1 cellular context compared by ENCODE assay signal in the genomic region with DNA sequence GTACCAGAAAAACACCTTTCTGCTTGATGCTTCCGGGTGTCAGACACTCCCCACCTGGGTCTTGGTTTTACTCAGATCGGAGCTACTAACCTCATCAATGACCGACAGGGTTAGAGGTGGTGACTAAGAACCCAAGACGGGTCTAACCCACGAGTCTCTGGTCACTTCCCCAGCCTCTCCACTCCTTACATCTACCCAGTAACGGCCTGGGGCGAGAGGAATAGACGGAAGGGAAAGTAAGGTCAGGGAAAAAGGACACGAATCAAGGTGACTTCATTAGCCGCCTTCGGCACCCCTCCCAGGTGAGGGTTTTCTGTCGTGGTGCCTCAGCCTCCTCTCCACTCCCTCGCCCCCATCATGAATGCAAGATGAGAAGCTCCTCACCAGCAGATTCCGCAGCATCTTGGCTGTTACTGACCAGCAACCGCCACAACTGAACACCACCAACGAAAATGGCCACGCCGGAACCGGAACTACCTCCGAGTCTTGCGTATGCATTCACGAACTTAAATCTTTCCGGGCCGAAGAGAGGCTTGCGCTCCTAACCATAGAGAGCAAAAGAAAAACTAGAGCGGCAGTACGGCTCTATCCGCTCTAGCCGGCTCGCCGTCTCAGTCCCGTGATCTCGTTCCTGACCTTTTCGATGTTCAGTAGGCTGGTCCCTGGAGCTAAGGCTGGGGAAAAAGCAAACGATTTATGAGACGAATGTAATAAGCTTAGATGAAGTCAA.
TF ChIP-seq lines count a peak whose summit lies in the region.

A gene with protein sequence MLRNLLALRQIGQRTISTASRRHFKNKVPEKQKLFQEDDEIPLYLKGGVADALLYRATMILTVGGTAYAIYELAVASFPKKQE (minus strand): TSS at position 469 of the 730 bp plus-strand sequence. CDS start 67 bp downstream, at position 402.

TF ChIP-seq in HepG2, 621 proteins besides CTCF, POLR2A, EP300 and RAD21 (continued from another document and continues in another):
- TF ChIP-seq, protein P1, sequence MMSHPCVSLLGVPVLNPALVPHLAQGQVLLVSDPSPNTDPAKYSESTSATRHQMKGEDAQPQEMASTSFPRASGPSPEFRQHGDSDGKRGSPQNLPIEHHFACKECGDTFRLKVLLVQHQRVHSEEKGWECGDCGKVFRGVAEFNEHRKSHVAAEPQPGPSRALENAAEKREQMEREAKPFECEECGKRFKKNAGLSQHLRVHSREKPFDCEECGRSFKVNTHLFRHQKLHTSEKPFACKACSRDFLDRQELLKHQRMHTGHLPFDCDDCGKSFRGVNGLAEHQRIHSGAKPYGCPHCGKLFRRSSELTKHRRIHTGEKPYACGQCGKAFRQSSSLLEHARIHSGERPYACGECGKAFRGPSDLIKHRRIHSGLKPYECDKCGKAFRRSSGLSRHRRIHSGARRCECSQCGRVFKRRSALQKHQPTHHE (CRISPR knock-in tag; IDR thresholded peaks at IDR 0.05; ENCODE audit: borderline replicate concordance): peak; percentile 68; the same call in 1 of the 2 replicates
- TF ChIP-seq, protein P2, sequence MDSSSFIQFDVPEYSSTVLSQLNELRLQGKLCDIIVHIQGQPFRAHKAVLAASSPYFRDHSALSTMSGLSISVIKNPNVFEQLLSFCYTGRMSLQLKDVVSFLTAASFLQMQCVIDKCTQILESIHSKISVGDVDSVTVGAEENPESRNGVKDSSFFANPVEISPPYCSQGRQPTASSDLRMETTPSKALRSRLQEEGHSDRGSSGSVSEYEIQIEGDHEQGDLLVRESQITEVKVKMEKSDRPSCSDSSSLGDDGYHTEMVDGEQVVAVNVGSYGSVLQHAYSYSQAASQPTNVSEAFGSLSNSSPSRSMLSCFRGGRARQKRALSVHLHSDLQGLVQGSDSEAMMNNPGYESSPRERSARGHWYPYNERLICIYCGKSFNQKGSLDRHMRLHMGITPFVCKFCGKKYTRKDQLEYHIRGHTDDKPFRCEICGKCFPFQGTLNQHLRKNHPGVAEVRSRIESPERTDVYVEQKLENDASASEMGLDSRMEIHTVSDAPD (CRISPR knock-in tag; IDR thresholded peaks at IDR 0.05): no peak
- peak; percentile 82 for TF ChIP-seq RXRB (CRISPR knock-in tag; IDR thresholded peaks at IDR 0.05; ENCODE audit: borderline replicate concordance)
- TF ChIP-seq RFX5 (IDR thresholded peaks at IDR 0.05; ENCODE audit: low read depth, low read length): no peak
- TF ChIP-seq, protein P3, sequence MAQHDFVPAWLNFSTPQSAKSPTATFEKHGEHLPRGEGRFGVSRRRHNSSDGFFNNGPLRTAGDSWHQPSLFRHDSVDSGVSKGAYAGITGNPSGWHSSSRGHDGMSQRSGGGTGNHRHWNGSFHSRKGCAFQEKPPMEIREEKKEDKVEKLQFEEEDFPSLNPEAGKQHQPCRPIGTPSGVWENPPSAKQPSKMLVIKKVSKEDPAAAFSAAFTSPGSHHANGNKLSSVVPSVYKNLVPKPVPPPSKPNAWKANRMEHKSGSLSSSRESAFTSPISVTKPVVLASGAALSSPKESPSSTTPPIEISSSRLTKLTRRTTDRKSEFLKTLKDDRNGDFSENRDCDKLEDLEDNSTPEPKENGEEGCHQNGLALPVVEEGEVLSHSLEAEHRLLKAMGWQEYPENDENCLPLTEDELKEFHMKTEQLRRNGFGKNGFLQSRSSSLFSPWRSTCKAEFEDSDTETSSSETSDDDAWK (CRISPR knock-in tag; IDR thresholded peaks at IDR 0.05): no peak
- TF ChIP-seq HOXA9 (CRISPR knock-in tag; IDR thresholded peaks at IDR 0.05; ENCODE audit: borderline replicate concordance): no peak
- peak; percentile 85 for TF ChIP-seq CEBPG (CRISPR knock-in tag; IDR thresholded peaks at IDR 0.05)
- TF ChIP-seq ZNF10 (CRISPR knock-in tag; IDR thresholded peaks at IDR 0.05; ENCODE audit: borderline replicate concordance, low read depth): no peak
- TF ChIP-seq, protein P4, sequence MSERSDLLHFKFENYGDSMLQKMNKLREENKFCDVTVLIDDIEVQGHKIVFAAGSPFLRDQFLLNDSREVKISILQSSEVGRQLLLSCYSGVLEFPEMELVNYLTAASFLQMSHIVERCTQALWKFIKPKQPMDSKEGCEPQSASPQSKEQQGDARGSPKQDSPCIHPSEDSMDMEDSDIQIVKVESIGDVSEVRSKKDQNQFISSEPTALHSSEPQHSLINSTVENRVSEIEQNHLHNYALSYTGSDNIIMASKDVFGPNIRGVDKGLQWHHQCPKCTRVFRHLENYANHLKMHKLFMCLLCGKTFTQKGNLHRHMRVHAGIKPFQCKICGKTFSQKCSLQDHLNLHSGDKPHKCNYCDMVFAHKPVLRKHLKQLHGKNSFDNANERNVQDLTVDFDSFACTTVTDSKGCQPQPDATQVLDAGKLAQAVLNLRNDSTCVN (CRISPR knock-in tag; IDR thresholded peaks at IDR 0.05; ENCODE audit: borderline replicate concordance): no peak
- TF ChIP-seq, protein P5, sequence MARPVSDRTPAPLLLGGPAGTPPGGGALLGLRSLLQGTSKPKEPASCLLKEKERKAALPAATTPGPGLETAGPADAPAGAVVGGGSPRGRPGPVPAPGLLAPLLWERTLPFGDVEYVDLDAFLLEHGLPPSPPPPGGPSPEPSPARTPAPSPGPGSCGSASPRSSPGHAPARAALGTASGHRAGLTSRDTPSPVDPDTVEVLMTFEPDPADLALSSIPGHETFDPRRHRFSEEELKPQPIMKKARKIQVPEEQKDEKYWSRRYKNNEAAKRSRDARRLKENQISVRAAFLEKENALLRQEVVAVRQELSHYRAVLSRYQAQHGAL (CRISPR knock-in tag; IDR thresholded peaks at IDR 0.05; ENCODE audit: not compliant biosample characterization): no peak
- no peak for TF ChIP-seq MTA1 (CRISPR knock-in tag; IDR thresholded peaks at IDR 0.05; ENCODE audit: borderline replicate concordance)
- no peak for TF ChIP-seq FIP1L1 (IDR thresholded peaks at IDR 0.05; ENCODE audit: borderline replicate concordance, insufficient read depth, low read depth, low read length)
- peak; percentile 71; the same call in 1 of the 2 replicates for TF ChIP-seq FLYWCH1 (CRISPR knock-in tag; IDR thresholded peaks at IDR 0.05)
- no peak for TF ChIP-seq CHCHD3 (CRISPR knock-in tag; IDR thresholded peaks at IDR 0.05)
- TF ChIP-seq ATF7 (IDR thresholded peaks at IDR 0.05): no peak
- TF ChIP-seq ATF7 (CRISPR knock-in tag; IDR thresholded peaks at IDR 0.05): 0 out of 2 replicates have a peak, but pooled peaks have one; percentile 25
- TF ChIP-seq NFIC (IDR thresholded peaks at IDR 0.05; ENCODE audit: low read length): peak; percentile 53; the same call in 1 of the 2 replicates
- TF ChIP-seq, protein P6, sequence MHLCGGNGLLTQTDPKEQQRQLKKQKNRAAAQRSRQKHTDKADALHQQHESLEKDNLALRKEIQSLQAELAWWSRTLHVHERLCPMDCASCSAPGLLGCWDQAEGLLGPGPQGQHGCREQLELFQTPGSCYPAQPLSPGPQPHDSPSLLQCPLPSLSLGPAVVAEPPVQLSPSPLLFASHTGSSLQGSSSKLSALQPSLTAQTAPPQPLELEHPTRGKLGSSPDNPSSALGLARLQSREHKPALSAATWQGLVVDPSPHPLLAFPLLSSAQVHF (CRISPR knock-in tag; IDR thresholded peaks at IDR 0.05): no peak
- no peak for TF ChIP-seq HOXA7 (CRISPR knock-in tag; IDR thresholded peaks at IDR 0.05)
- no peak for TF ChIP-seq ZNF737 (CRISPR knock-in tag; IDR thresholded peaks at IDR 0.05; ENCODE audit: borderline replicate concordance)
- TF ChIP-seq, protein P7, sequence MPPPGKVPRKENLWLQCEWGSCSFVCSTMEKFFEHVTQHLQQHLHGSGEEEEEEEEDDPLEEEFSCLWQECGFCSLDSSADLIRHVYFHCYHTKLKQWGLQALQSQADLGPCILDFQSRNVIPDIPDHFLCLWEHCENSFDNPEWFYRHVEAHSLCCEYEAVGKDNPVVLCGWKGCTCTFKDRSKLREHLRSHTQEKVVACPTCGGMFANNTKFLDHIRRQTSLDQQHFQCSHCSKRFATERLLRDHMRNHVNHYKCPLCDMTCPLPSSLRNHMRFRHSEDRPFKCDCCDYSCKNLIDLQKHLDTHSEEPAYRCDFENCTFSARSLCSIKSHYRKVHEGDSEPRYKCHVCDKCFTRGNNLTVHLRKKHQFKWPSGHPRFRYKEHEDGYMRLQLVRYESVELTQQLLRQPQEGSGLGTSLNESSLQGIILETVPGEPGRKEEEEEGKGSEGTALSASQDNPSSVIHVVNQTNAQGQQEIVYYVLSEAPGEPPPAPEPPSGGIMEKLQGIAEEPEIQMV (CRISPR knock-in tag; IDR thresholded peaks at IDR 0.05; ENCODE audit: low read depth): no peak
- TF ChIP-seq, protein P8, sequence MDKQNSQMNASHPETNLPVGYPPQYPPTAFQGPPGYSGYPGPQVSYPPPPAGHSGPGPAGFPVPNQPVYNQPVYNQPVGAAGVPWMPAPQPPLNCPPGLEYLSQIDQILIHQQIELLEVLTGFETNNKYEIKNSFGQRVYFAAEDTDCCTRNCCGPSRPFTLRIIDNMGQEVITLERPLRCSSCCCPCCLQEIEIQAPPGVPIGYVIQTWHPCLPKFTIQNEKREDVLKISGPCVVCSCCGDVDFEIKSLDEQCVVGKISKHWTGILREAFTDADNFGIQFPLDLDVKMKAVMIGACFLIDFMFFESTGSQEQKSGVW (CRISPR knock-in tag; IDR thresholded peaks at IDR 0.05; ENCODE audit: borderline replicate concordance): no peak
- TF ChIP-seq MTF1 (CRISPR knock-in tag; IDR thresholded peaks at IDR 0.05): no peak
- peak; percentile 38; the same call in 1 of the 2 replicates for TF ChIP-seq ZBTB38 (CRISPR knock-in tag; IDR thresholded peaks at IDR 0.05)
- TF ChIP-seq, protein P9, sequence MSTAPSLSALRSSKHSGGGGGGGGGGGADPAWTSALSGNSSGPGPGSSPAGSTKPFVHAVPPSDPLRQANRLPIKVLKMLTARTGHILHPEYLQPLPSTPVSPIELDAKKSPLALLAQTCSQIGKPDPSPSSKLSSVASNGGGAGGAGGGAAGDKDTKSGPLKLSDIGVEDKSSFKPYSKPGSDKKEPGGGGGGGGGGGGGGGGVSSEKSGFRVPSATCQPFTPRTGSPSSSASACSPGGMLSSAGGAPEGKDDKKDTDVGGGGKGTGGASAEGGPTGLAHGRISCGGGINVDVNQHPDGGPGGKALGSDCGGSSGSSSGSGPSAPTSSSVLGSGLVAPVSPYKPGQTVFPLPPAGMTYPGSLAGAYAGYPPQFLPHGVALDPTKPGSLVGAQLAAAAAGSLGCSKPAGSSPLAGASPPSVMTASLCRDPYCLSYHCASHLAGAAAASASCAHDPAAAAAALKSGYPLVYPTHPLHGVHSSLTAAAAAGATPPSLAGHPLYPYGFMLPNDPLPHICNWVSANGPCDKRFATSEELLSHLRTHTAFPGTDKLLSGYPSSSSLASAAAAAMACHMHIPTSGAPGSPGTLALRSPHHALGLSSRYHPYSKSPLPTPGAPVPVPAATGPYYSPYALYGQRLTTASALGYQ (CRISPR knock-in tag; IDR thresholded peaks at IDR 0.05): peak; percentile 69; the same call in 1 of the 2 replicates
- TF ChIP-seq SP5 (CRISPR knock-in tag; IDR thresholded peaks at IDR 0.05; ENCODE audit: borderline replicate concordance, low read depth): peak; percentile 51; the same call in 1 of the 2 replicates
- peak; percentile 71; the same call in 1 of the 2 replicates for TF ChIP-seq ZFX (CRISPR knock-in tag; IDR thresholded peaks at IDR 0.05; ENCODE audit: low read depth)
- TF ChIP-seq HNRNPK (IDR thresholded peaks at IDR 0.05; ENCODE audit: low read depth, low read length, poor library complexity, severe bottlenecking): no peak
- TF ChIP-seq NPAS2 (CRISPR knock-in tag; IDR thresholded peaks at IDR 0.05; ENCODE audit: borderline replicate concordance): no peak
- peak; percentile 51; the same call in 1 of the 2 replicates for TF ChIP-seq BORCS8-MEF2B (CRISPR knock-in tag; IDR thresholded peaks at IDR 0.05)
- TF ChIP-seq FOXO1 (CRISPR knock-in tag; IDR thresholded peaks at IDR 0.05): no peak
- TF ChIP-seq WIZ (CRISPR knock-in tag; IDR thresholded peaks at IDR 0.05): no peak
- TF ChIP-seq ZBTB7A (CRISPR knock-in tag; IDR thresholded peaks at IDR 0.05): no peak
- TF ChIP-seq, protein P10, sequence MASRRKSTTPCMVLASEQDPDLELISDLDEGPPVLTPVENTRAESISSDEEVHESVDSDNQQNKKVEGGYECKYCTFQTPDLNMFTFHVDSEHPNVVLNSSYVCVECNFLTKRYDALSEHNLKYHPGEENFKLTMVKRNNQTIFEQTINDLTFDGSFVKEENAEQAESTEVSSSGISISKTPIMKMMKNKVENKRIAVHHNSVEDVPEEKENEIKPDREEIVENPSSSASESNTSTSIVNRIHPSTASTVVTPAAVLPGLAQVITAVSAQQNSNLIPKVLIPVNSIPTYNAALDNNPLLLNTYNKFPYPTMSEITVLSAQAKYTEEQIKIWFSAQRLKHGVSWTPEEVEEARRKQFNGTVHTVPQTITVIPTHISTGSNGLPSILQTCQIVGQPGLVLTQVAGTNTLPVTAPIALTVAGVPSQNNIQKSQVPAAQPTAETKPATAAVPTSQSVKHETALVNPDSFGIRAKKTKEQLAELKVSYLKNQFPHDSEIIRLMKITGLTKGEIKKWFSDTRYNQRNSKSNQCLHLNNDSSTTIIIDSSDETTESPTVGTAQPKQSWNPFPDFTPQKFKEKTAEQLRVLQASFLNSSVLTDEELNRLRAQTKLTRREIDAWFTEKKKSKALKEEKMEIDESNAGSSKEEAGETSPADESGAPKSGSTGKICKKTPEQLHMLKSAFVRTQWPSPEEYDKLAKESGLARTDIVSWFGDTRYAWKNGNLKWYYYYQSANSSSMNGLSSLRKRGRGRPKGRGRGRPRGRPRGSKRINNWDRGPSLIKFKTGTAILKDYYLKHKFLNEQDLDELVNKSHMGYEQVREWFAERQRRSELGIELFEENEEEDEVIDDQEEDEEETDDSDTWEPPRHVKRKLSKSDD (CRISPR knock-in tag; IDR thresholded peaks at IDR 0.05; ENCODE audit: low read depth): peak; percentile 86; the same call in 1 of the 2 replicates
- peak; percentile 57 for TF ChIP-seq IKZF4 (CRISPR knock-in tag; IDR thresholded peaks at IDR 0.05; ENCODE audit: borderline replicate concordance, low read depth, not compliant biosample characterization)
- peak; percentile 58; the same call in 1 of the 2 replicates for TF ChIP-seq ZKSCAN8 (CRISPR knock-in tag; IDR thresholded peaks at IDR 0.05; ENCODE audit: borderline replicate concordance)
- no peak for TF ChIP-seq SAFB2 (CRISPR knock-in tag; IDR thresholded peaks at IDR 0.05; ENCODE audit: borderline replicate concordance, low read depth)
- TF ChIP-seq KLF9 (CRISPR knock-in tag; IDR thresholded peaks at IDR 0.05; ENCODE audit: low read depth): no peak
- TF ChIP-seq, protein P11, sequence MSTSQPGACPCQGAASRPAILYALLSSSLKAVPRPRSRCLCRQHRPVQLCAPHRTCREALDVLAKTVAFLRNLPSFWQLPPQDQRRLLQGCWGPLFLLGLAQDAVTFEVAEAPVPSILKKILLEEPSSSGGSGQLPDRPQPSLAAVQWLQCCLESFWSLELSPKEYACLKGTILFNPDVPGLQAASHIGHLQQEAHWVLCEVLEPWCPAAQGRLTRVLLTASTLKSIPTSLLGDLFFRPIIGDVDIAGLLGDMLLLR (CRISPR knock-in tag; IDR thresholded peaks at IDR 0.05): no peak
- peak; percentile 99 for TF ChIP-seq ZNF124 (CRISPR knock-in tag; IDR thresholded peaks at IDR 0.05)
- peak; percentile 98 for TF ChIP-seq NR2C2 (CRISPR knock-in tag; IDR thresholded peaks at IDR 0.05; ENCODE audit: borderline replicate concordance)
- TF ChIP-seq, protein P12, sequence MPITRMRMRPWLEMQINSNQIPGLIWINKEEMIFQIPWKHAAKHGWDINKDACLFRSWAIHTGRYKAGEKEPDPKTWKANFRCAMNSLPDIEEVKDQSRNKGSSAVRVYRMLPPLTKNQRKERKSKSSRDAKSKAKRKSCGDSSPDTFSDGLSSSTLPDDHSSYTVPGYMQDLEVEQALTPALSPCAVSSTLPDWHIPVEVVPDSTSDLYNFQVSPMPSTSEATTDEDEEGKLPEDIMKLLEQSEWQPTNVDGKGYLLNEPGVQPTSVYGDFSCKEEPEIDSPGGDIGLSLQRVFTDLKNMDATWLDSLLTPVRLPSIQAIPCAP (CRISPR knock-in tag; IDR thresholded peaks at IDR 0.05; ENCODE audit: low read depth): no peak
